1 cellular context compared by ENCODE assay signal in genomic region chr1:235226933-235227332, GRCh38.
TF ChIP-seq lines count a peak whose summit lies in the region.

No MANE protein-coding gene starts in this region.

TF ChIP-seq in GM12878, 131 proteins besides CTCF, POLR2A, EP300 and RAD21 (continued from another document):
- no peak for TF ChIP-seq PRDM15 (CRISPR knock-in tag; IDR thresholded peaks at IDR 0.05)
- TF ChIP-seq REST (IDR thresholded peaks at IDR 0.05; ENCODE audit: low read depth, low read length), result no peak
- no peak for TF ChIP-seq KDM1A (IDR thresholded peaks at IDR 0.05; ENCODE audit: borderline replicate concordance)
